ENCODE assay signal across 28 cellular contexts in genomic region chr2:167842047-167842446, GRCh38.
"Had no signal": no experiment of that assay in that cellular context is flagged by ENCODE, and none has a peak within 500 bp of the region (broad histone marks: within the 10 kb centered on the region; RNA-seq: fewer than 3 reads in every experiment).

No MANE protein-coding gene starts in this region.

- DNase-seq: hippocampal formation; kidney glomerular epithelial cell; left cardiac atrium; lower lobe of right lung; mammary epithelial cell; mesenchymal stem cell; naive thymus-derived CD8-positive, alpha-beta T cell; ovary; posterior cingulate gyrus; retina; right cardiac atrium; stimulated activated CD4-positive, alpha-beta T cell treated with anti-CD3 and anti-CD28 coated beads, Interleukin-12 subunit alpha, Interleukin-12 subunit beta, amount 100 ng/mL, for 4 hours; stimulated activated CD4-positive, alpha-beta T cell treated with anti-CD3 and anti-CD28 coated beads, Interleukin-15, amount 100 ng/mL, for 24 hours; stimulated activated CD4-positive, alpha-beta T cell treated with anti-CD3 and anti-CD28 coated beads, Interleukin-2, amount 100 ng/mL, for 24 hours; stimulated activated CD4-positive, alpha-beta T cell treated with anti-CD3 and anti-CD28 coated beads, Interleukin-4, amount 100 ng/mL, for 1 hour; stimulated activated naive B cell treated with anti-CD40 and anti-IgM and Interleukin-4, amounts not matched to agents 10 μg/mL and 1 μg/mL and 100 μg/mL, for 72 hours; uterus had no signal

- FAIRE-seq: keratinocyte had no signal

- H3K27ac ChIP-seq: lower lobe of right lung, neural progenitor cell, neutrophil, ovary, prostate gland, skin epidermis, tibial nerve, uterus had no signal

- H3K4me3 Mint-ChIP-seq: naive thymus-derived CD8-positive, alpha-beta T cell; nephron; neural progenitor cell; stimulated activated naive B cell treated with anti-CD40 and anti-IgM and Interleukin-4, amounts not matched to agents 10 μg/mL and 1 μg/mL and 100 μg/mL, for 72 hours; stimulated activated naive CD8-positive, alpha-beta T cell treated with anti-CD3 and anti-CD28 coated beads, Interleukin-15, Interleukin-2, amounts not matched to agents 100 ng/mL and 50 ng/mL, for 24 hours; type B pancreatic cell had no signal

- H3K4me1 Mint-ChIP-seq: naive thymus-derived CD8-positive, alpha-beta T cell; nephron; stimulated activated naive B cell treated with anti-CD40 and anti-IgM and Interleukin-4, amounts not matched to agents 10 μg/mL and 1 μg/mL and 100 μg/mL, for 72 hours had no signal

- H3K36me3 ChIP-seq: lower lobe of right lung, neural progenitor cell, neutrophil, ovary, prostate gland, tibial nerve, uterus had no signal

- H3K9me3 Mint-ChIP-seq: stimulated activated naive CD8-positive, alpha-beta T cell treated with anti-CD3 and anti-CD28 coated beads, Interleukin-15, Interleukin-2, amounts not matched to agents 100 ng/mL and 50 ng/mL, for 24 hours; type B pancreatic cell had no signal

- H3K27me3 ChIP-seq: neutrophil, ovary, tibial nerve, uterus had no signal

- H3K9me3 ChIP-seq: lower lobe of right lung, neutrophil, ovary, prostate gland, uterus had no signal

- H3K27ac Mint-ChIP-seq: naive thymus-derived CD8-positive, alpha-beta T cell; nephron; neural progenitor cell; stimulated activated naive B cell treated with anti-CD40 and anti-IgM and Interleukin-4, amounts not matched to agents 10 μg/mL and 1 μg/mL and 100 μg/mL, for 72 hours; stimulated activated naive CD8-positive, alpha-beta T cell treated with anti-CD3 and anti-CD28 coated beads, Interleukin-15, Interleukin-2, amounts not matched to agents 100 ng/mL and 50 ng/mL, for 24 hours; type B pancreatic cell had no signal

- H3K27me3 Mint-ChIP-seq: type B pancreatic cell had no signal

- H3K36me3 Mint-ChIP-seq: naive thymus-derived CD8-positive, alpha-beta T cell; neural progenitor cell; stimulated activated naive B cell treated with anti-CD40 and anti-IgM and Interleukin-4, amounts not matched to agents 10 μg/mL and 1 μg/mL and 100 μg/mL, for 72 hours; type B pancreatic cell had no signal

- ATAC-seq: left cardiac atrium; left lobe of liver; lower lobe of right lung; naive thymus-derived CD8-positive, alpha-beta T cell; right cardiac atrium; sciatic nerve; stimulated activated naive B cell treated with anti-CD40 and anti-IgM and Interleukin-4, amounts not matched to agents 10 μg/mL and 1 μg/mL and 100 μg/mL, for 72 hours had no signal

- H3K4me3 ChIP-seq: lower lobe of right lung, neural progenitor cell, ovary, prostate gland, skin epidermis, tibial nerve, uterus had no signal

- H3K4me1 ChIP-seq: lower lobe of right lung, prostate gland, tibial nerve, uterus had no signal
